In the genomic region with DNA sequence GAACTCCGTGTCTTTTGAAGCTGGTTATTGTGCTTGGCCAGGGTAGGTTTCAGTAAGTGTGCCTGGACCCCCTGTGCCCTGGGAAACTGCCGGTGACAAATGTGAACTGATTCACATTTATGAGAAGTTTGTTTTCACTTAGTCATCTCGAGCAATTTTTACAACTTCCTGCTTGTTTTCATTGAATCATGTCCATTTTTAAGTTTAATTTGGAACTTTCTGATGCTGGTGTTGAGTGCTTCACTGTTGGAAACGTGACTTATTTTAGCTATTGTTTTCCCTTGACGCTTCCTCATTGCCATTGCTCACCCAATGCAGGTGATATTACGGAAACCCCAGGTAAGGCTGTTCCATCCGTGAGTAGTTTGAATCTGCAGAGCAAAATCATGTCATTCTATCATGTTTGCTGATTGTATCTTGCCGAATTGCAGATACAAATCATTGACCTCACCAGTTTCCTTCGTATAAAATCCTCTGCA, we compare ENCODE assay signal across 1 cellular context.
TF ChIP-seq lines count a peak whose summit lies in the region.

No MANE protein-coding gene starts in this region.

TF ChIP-seq in IMR-90, 13 proteins besides CTCF, POLR2A, EP300 and RAD21:
- TF ChIP-seq USF2 (IDR thresholded peaks at IDR 0.05; ENCODE audit: low read depth, low read length), result no peak
- TF ChIP-seq SMC3 (IDR thresholded peaks at IDR 0.05; ENCODE audit: low read depth, low read length), result no peak
- peak; percentile 5; the same call in 1 of the 2 replicates for TF ChIP-seq BHLHE40 (IDR thresholded peaks at IDR 0.05; ENCODE audit: low read depth, low read length)
